Comparison of ENCODE assay signal across 1 cellular context in genomic region chr3:50447290-50447840, GRCh38.
TF ChIP-seq lines count a peak whose summit lies in the region.

No MANE protein-coding gene starts in this region.

TF ChIP-seq in WTC11, 78 proteins besides CTCF, POLR2A, EP300 and RAD21 (continued from another document):
- no peak for TF ChIP-seq ZSCAN18 (CRISPR knock-in tag; IDR thresholded peaks at IDR 0.05)
- TF ChIP-seq SMAD3 (CRISPR knock-in tag; IDR thresholded peaks at IDR 0.05; ENCODE audit: borderline replicate concordance): no peak
- no peak for TF ChIP-seq MLX (CRISPR knock-in tag; IDR thresholded peaks at IDR 0.05)
- TF ChIP-seq TCF7 (CRISPR knock-in tag; IDR thresholded peaks at IDR 0.05; ENCODE audit: low read depth): no peak
